ENCODE assay signal across 8 cellular contexts in the genomic region with DNA sequence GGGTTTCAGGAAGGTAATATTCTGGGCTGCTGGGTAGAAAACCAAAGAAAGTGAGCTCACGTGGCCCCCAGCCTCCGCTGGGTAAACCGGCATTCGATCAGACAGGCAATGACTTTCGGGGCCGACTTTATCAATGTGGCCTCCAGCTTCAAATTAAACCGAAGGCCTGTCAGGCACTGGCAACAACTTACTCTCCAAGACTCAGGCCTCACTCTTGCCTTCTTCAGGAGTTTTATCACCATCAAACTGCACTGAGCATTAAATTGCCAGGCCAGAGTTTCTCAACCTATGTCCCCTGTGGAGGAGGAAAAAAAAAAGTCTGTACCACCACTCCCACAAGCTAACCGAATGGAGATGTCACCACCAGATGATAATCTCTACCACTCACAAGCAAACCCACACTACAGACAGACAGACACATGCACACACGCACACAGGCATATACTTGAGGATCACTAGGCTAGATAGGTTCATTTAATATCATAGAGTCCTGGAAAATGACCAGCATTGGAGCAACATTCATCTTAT. TPM values are rescaled to one million over a fixed set of nuclear protein-coding genes. Genes with fewer than 3 reads are reported as not detected.
DNase-seq lines count a peak whose midpoint lies in the region; ATAC-seq and TF ChIP-seq lines count a peak whose summit lies in the region.

No MANE protein-coding gene starts in this region.

- DNase-seq in HUDEP-2 (lab: John Stamatoyannopoulos, UW; ENCODE audit: unreplicated experiment in 76 of 76): peak in 71 of 76 experiments; percentile 15 to 90 (median 67)
- DNase-seq in activated naive CD8-positive, alpha-beta T cell treated with anti-CD3 and anti-CD28 coated beads for 36 hours: no peak
- no peak for DNase-seq in lower leg skin (ENCODE audit: low spot score in 2 of 2)
- no peak for DNase-seq in upper lobe of left lung
- DNase-seq in NCI-H2107 (lab: John Stamatoyannopoulos, UW): no peak
- DNase-seq in NCI-H2029 (lab: John Stamatoyannopoulos, UW): no peak
- DNase-seq in HPDE6-E6E7 (ENCODE audit: extremely low spot score): no peak

- TF ChIP-seq CTCF in lower leg skin (IDR thresholded peaks at IDR 0.05) (no peak), upper lobe of left lung (IDR thresholded peaks at IDR 0.05) (no peak)

- H3K79me2 ChIP-seq in ACC112 (ENCODE audit: control insufficient read depth, insufficient read depth, low read length, unreplicated experiment): peaks cover 12% of the 10 kb centered on the region

- H3K4me3 ChIP-seq in ACC112 (ENCODE audit: low read depth, low read length): peak overlapping the region; percentile 95
- H3K4me3 ChIP-seq in lower leg skin (ENCODE audit: low read depth, poor library complexity, severe bottlenecking): peak overlapping the region; percentile 67
- H3K4me3 ChIP-seq in upper lobe of left lung: peak overlapping the region in 3 of 4 donors; percentile 81 to 93 (median 82)

- ATAC-seq in upper lobe of left lung (ENCODE audit: low FRiP score in 2 of 2): no peak

- intact Hi-C loops in lower leg skin (cut with DNase I; ENCODE audit: low total_unique reads): no loop called here

- H3K4me3 Mint-ChIP-seq in activated naive CD8-positive, alpha-beta T cell treated with anti-CD3 and anti-CD28 coated beads for 36 hours: peak overlapping the region; percentile 86

- TF ChIP-seq POLR2A in lower leg skin (IDR thresholded peaks at IDR 0.05): no peak
- no peak for TF ChIP-seq POLR2A in upper lobe of left lung (IDR thresholded peaks at IDR 0.05)

- TF ChIP-seq EP300 in upper lobe of left lung (IDR thresholded peaks at IDR 0.05): no peak

- no peaks in the 10 kb centered on the region for H3K27me3 ChIP-seq in ACC112 (ENCODE audit: insufficient read depth, low read length)
- H3K27me3 ChIP-seq in upper lobe of left lung: no peaks in the 10 kb centered on the region

- WGBS in lower leg skin, 2 donors: 34 to 42% methylated on average over 9 of the region's 9 CpGs
- WGBS in upper lobe of left lung, 2 donors: 48 to 57% methylated on average over 9 of the region's 9 CpGs

- H3K36me3 ChIP-seq in ACC112 (ENCODE audit: insufficient read depth, low read length) (no peaks in the 10 kb centered on the region), upper lobe of left lung (no peaks in the 10 kb centered on the region)

- H3K4me1 Mint-ChIP-seq in activated naive CD8-positive, alpha-beta T cell treated with anti-CD3 and anti-CD28 coated beads for 36 hours: peaks cover 29% of the 10 kb centered on the region

- no peaks in the 10 kb centered on the region for H3K9me3 ChIP-seq in upper lobe of left lung

- H3K4me1 ChIP-seq in ACC112 (ENCODE audit: control insufficient read depth, insufficient read depth, low read length, unreplicated experiment) (peaks cover 28% of the 10 kb centered on the region), upper lobe of left lung (peaks cover 23 to 46% (median 36%) of the 10 kb centered on the region in 4 donors)

- peaks cover 9% of the 10 kb centered on the region for H3K27me3 Mint-ChIP-seq in activated naive CD8-positive, alpha-beta T cell treated with anti-CD3 and anti-CD28 coated beads for 36 hours

- peak overlapping the region; percentile 86 for H3K27ac Mint-ChIP-seq in activated naive CD8-positive, alpha-beta T cell treated with anti-CD3 and anti-CD28 coated beads for 36 hours

- H3K27ac ChIP-seq in ACC112 (ENCODE audit: low read depth, low read length): peak overlapping the region; percentile 69
- peak overlapping the region; percentile 86 to 94 (median 92) for H3K27ac ChIP-seq in upper lobe of left lung

- no peaks in the 10 kb centered on the region for H3K9me3 Mint-ChIP-seq in activated naive CD8-positive, alpha-beta T cell treated with anti-CD3 and anti-CD28 coated beads for 36 hours

- no peaks in the 10 kb centered on the region for H3K36me3 Mint-ChIP-seq in activated naive CD8-positive, alpha-beta T cell treated with anti-CD3 and anti-CD28 coated beads for 36 hours

- peak overlapping the region; percentile 92 for H2AFZ ChIP-seq in ACC112 (ENCODE audit: low read length, unreplicated experiment)

RNA-seq across cellular contexts. Expression of gene MBOAT1, which starts 1.1 kb away (rescaled TPM):
- 1 to 10 TPM; 4.5 to 5.1 TPM for total RNA-seq in activated naive CD8-positive, alpha-beta T cell treated with anti-CD3 and anti-CD28 coated beads for 36 hours
- total RNA-seq in lower leg skin: 1 to 10 TPM; 5.8 to 8.2 (median 6.6) TPM
- 10 to 100 TPM in 4 of 6 donors, 1 to 10 TPM in 2; 4.2 to 17.5 (median 12.2) TPM for total RNA-seq in upper lobe of left lung

Comparison
In these comparisons a context has a peak if more than half of its experiments do, and no peak if none do; other contexts are left out.
1. DNase-seq: peak in HUDEP-2 (71 of 76); none in activated naive CD8-positive, alpha-beta T cell treated with anti-CD3 and anti-CD28 coated beads for 36 hours (single experiment), lower leg skin (0 of 2), upper lobe of left lung (0 of 2), NCI-H2107 (single experiment), NCI-H2029 (single experiment) and HPDE6-E6E7 (single experiment).
2. Peak in every context shown above with its lines, with median percentiles within 50 percentile points of each other: H3K4me3 ChIP-seq.